In genomic region chr20:51412333-51412761, GRCh38 we compare ENCODE assay signal across 9 cellular contexts.
DNase-seq lines count a peak whose midpoint lies in the region; ATAC-seq and TF ChIP-seq lines count a peak whose summit lies in the region.
"Had no signal": no experiment of that assay in that cellular context is flagged by ENCODE, and none has a peak within 500 bp of the region (broad histone marks: within the 10 kb centered on the region; RNA-seq: fewer than 3 reads in every experiment).

No MANE protein-coding gene starts in this region.

- H4K8ac ChIP-seq in mesenchymal stem cell (ENCODE audit: low read length), result peak overlapping the region; percentile 94

- H3K27me3 Mint-ChIP-seq in activated CD8-positive, alpha-beta memory T cell treated with anti-CD3 and anti-CD28 coated beads, Interleukin-2, amount 10 ng/mL, durations not matched to agents 7 days and 5 days, result no peaks in the 10 kb centered on the region

- ATAC-seq in activated CD8-positive, alpha-beta memory T cell treated with anti-CD3 and anti-CD28 coated beads, Interleukin-2, amount 10 ng/mL, durations not matched to agents 7 days and 5 days, result no peak
- ATAC-seq in upper lobe of right lung (peak; percentile 18), HG02623 (IDR thresholded peaks at IDR 0.05; ENCODE audit: unreplicated experiment) (no peak)

- peaks cover 3% of the 10 kb centered on the region for H3K9me3 Mint-ChIP-seq in activated CD8-positive, alpha-beta memory T cell treated with anti-CD3 and anti-CD28 coated beads, Interleukin-2, amount 10 ng/mL, durations not matched to agents 7 days and 5 days (ENCODE audit: low read depth)

- H2BK5ac ChIP-seq in mesenchymal stem cell (ENCODE audit: low read depth, low read length, poor library complexity, severe bottlenecking), result no peak overlapping the region

- H2BK15ac ChIP-seq in mesenchymal stem cell (ENCODE audit: low read depth, poor library complexity, severe bottlenecking), result no peak overlapping the region

- H2AFZ ChIP-seq in mesenchymal stem cell (ENCODE audit: low read depth, low read length), result peak overlapping the region; percentile 66

- H4K91ac ChIP-seq in mesenchymal stem cell (ENCODE audit: low read length), result peak overlapping the region; percentile 73

- H3K4ac ChIP-seq in mesenchymal stem cell (ENCODE audit: low read depth in 1 of 2, low read length in 2 of 2), result peak overlapping the region; percentile 72 to 87

- no peaks in the 10 kb centered on the region for H3K79me1 ChIP-seq in mesenchymal stem cell (replicated peaks; ENCODE audit: low read length, poor library complexity, severe bottlenecking)

- H3K9ac ChIP-seq in mesenchymal stem cell (ENCODE audit: low read length), result peak overlapping the region; percentile 44

- peaks cover 49% of the 10 kb centered on the region for H3K36me3 Mint-ChIP-seq in activated CD8-positive, alpha-beta memory T cell treated with anti-CD3 and anti-CD28 coated beads, Interleukin-2, amount 10 ng/mL, durations not matched to agents 7 days and 5 days

- intact Hi-C loops in upper lobe of right lung (cut with DNase I), result no loop called here

- DNase-seq in activated CD8-positive, alpha-beta memory T cell treated with anti-CD3 and anti-CD28 coated beads, Interleukin-2, amount 10 ng/mL, durations not matched to agents 7 days and 5 days, result no peak
- no peak for DNase-seq in activated CD8-positive, alpha-beta memory T cell treated with anti-CD3 and anti-CD28 coated beads, Interleukin-2, amount 50 U/mL, for 48 hours
- DNase-seq in cerebellum (ENCODE audit: low spot score) (peak; percentile 51), mesenchymal stem cell (peak; percentile 78), upper lobe of right lung (no peak), middle frontal gyrus (ENCODE audit: extremely low spot score, low spot score) (no peak), SHP77 (lab: John Stamatoyannopoulos, UW) (no peak)
- DNase-seq: AML-193 had no signal

- no peak overlapping the region for H3K23ac ChIP-seq in mesenchymal stem cell (ENCODE audit: low read length in 2 of 2)

- H3K4me3 ChIP-seq in mesenchymal stem cell (ENCODE audit: insufficient read depth in 1 of 2, low read depth in 1 of 2, low read length in 2 of 2) (no peak overlapping the region), upper lobe of right lung (no peak overlapping the region)

- peak overlapping the region; percentile 12 for H3K27ac ChIP-seq in mesenchymal stem cell (ENCODE audit: low read length, poor library complexity, severe bottlenecking)
- H3K27ac ChIP-seq in upper lobe of right lung, result peak overlapping the region; percentile 30

- 25% methylated on average over 10 of the region's 10 CpGs for WGBS in mesenchymal stem cell

- H3K4me2 ChIP-seq in mesenchymal stem cell (ENCODE audit: low read length, poor library complexity, severe bottlenecking), result peak overlapping the region; percentile 41

- H3K4me1 ChIP-seq in mesenchymal stem cell (ENCODE audit: control insufficient read depth, insufficient read depth, low read depth, low read length) (peaks cover 14% of the 10 kb centered on the region), upper lobe of right lung (peaks cover 10% of the 10 kb centered on the region)

- H3K18ac ChIP-seq in mesenchymal stem cell (ENCODE audit: low read depth in 1 of 2, low read length in 2 of 2), result peak overlapping the region; percentile 85 to 93

- no peak for TF ChIP-seq CTCF in upper lobe of right lung (IDR thresholded peaks at IDR 0.05)

- H3K36me3 ChIP-seq in mesenchymal stem cell (ENCODE audit: control insufficient read depth in 1 of 2, insufficient read depth in 2 of 2, low read depth in 1 of 2, low read length in 2 of 2) (no peaks in the 10 kb centered on the region), upper lobe of right lung (no peaks in the 10 kb centered on the region)

- H3K27me3 ChIP-seq in mesenchymal stem cell (ENCODE audit: control insufficient read depth in 1 of 2, insufficient read depth in 1 of 2, low read length in 2 of 2) (peaks cover 0 to under 1% of the 10 kb centered on the region in 2 experiments), upper lobe of right lung (no peaks in the 10 kb centered on the region)

- peak overlapping the region; percentile 79 for H3K27ac Mint-ChIP-seq in activated CD8-positive, alpha-beta memory T cell treated with anti-CD3 and anti-CD28 coated beads, Interleukin-2, amount 10 ng/mL, durations not matched to agents 7 days and 5 days

- H2BK120ac ChIP-seq in mesenchymal stem cell (ENCODE audit: low read depth, low read length), result peak overlapping the region; percentile 64

- no peak overlapping the region for H3K4me3 Mint-ChIP-seq in activated CD8-positive, alpha-beta memory T cell treated with anti-CD3 and anti-CD28 coated beads, Interleukin-2, amount 10 ng/mL, durations not matched to agents 7 days and 5 days

- CTCF ChIA-PET in activated CD8-positive, alpha-beta memory T cell treated with anti-CD3 and anti-CD28 coated beads, Interleukin-2, amount 10 ng/mL, durations not matched to agents 7 days and 5 days (lab: Charles Lee), result interaction anchor here (1.0 to 6.3 kb wide), 8 partner anchors 7 to 130 kb away, joined by 3 to 48 read pairs (median 4); partner anchors contain the start of gene NFATC2

- no peaks in the 10 kb centered on the region for H3K9me3 ChIP-seq in mesenchymal stem cell (ENCODE audit: control insufficient read depth, low read length)
- H3K9me3 ChIP-seq in upper lobe of right lung, result no peaks in the 10 kb centered on the region

- peak overlapping the region; percentile 72 to 73 for H2BK12ac ChIP-seq in mesenchymal stem cell (ENCODE audit: low read length in 2 of 2)

- peaks cover 90% of the 10 kb centered on the region for H3K4me1 Mint-ChIP-seq in activated CD8-positive, alpha-beta memory T cell treated with anti-CD3 and anti-CD28 coated beads, Interleukin-2, amount 10 ng/mL, durations not matched to agents 7 days and 5 days

- no peak overlapping the region for H2AK5ac ChIP-seq in mesenchymal stem cell (ENCODE audit: low read length, severe bottlenecking)

- H3K14ac ChIP-seq in mesenchymal stem cell (ENCODE audit: low read length in 2 of 2), result peak overlapping the region in 1 of 2 experiments; percentile 68

Comparison
In these comparisons a context has a peak if more than half of its experiments do, and no peak if none do; other contexts are left out.
1. DNase-seq: peak in cerebellum (single experiment) and mesenchymal stem cell (single experiment); none in activated CD8-positive, alpha-beta memory T cell treated with anti-CD3 and anti-CD28 coated beads, Interleukin-2, amount 10 ng/mL, durations not matched to agents 7 days and 5 days (single experiment), activated CD8-positive, alpha-beta memory T cell treated with anti-CD3 and anti-CD28 coated beads, Interleukin-2, amount 50 U/mL, for 48 hours (single experiment), upper lobe of right lung (single experiment), middle frontal gyrus (single experiment) and SHP77 (0 of 2).